Comparison of ENCODE assay signal across 8 cellular contexts in genomic region chr1:115828101-115829022, GRCh38. TPM values are rescaled to one million over a fixed set of nuclear protein-coding genes. Genes with fewer than 3 reads are reported as not detected.
DNase-seq lines count a peak whose midpoint lies in the region; ATAC-seq and TF ChIP-seq lines count a peak whose summit lies in the region.

No MANE protein-coding gene starts in this region.

- TF ChIP-seq CTCF in HFFc6 (IDR thresholded peaks at IDR 0.05) = no peak
- TF ChIP-seq CTCF in WERI-Rb-1 (IDR thresholded peaks at IDR 0.05; ENCODE audit: low read depth, low read length) = no peak
- TF ChIP-seq CTCF in foreskin fibroblast (IDR thresholded peaks at IDR 0.05; ENCODE audit: low read depth, low read length) = no peak

- peaks cover 11% of the 10 kb centered on the region for H3K4me1 Mint-ChIP-seq in HFFc6 (ENCODE audit: low read depth)

- peak overlapping the region; percentile 82 for H2BK15ac ChIP-seq in neuronal stem cell (ENCODE audit: low read length)

- H3K14ac ChIP-seq in neuronal stem cell (ENCODE audit: low read length) = peak overlapping the region; percentile 90

- peak overlapping the region; percentile 55; the same call in 1 of the 2 replicates for H3K4me3 Mint-ChIP-seq in HFFc6

- H2AK5ac ChIP-seq in neuronal stem cell (ENCODE audit: low read depth, low read length) = no peak overlapping the region

- peak overlapping the region; percentile 87 for H3K9ac ChIP-seq in neuronal stem cell (ENCODE audit: low read depth, low read length, poor library complexity)

- no peaks in the 10 kb centered on the region for H3K36me3 Mint-ChIP-seq in HFFc6 (ENCODE audit: low read depth)

- H3K27me3 ChIP-seq in WERI-Rb-1 (ENCODE audit: insufficient read depth, low read depth, severe bottlenecking) (no peaks in the 10 kb centered on the region), neuronal stem cell (ENCODE audit: control insufficient read depth in 3 of 3, insufficient read depth in 3 of 3, low read depth in 1 of 3, low read length in 3 of 3) (peaks cover 0 to 20% (median 3%) of the 10 kb centered on the region in 3 experiments)

- no peak for ATAC-seq in HG02970 (IDR thresholded peaks at IDR 0.05; ENCODE audit: low FRiP score, unreplicated experiment)

- H3K9me3 Mint-ChIP-seq in HFFc6 = no peaks in the 10 kb centered on the region

- H3K27ac ChIP-seq in WERI-Rb-1 (peak overlapping the region; percentile 82), neuronal stem cell (replicated peaks; ENCODE audit: low read length) (no peak overlapping the region)

- H3K9me3 ChIP-seq in WERI-Rb-1 (ENCODE audit: severe bottlenecking) (no peaks in the 10 kb centered on the region), neuronal stem cell (replicated peaks in 1 of 2; ENCODE audit: control insufficient read depth in 2 of 2, insufficient read depth in 1 of 2, low read depth in 1 of 2, low read length in 2 of 2) (no peaks in the 10 kb centered on the region)

- H2BK5ac ChIP-seq in neuronal stem cell (ENCODE audit: low read length) = peak overlapping the region; percentile 56

- H4K91ac ChIP-seq in neuronal stem cell (ENCODE audit: low read depth, low read length, poor library complexity) = no peak overlapping the region

- no peak overlapping the region for H4K8ac ChIP-seq in neuronal stem cell (ENCODE audit: low read depth, low read length)

- H3K27ac Mint-ChIP-seq in HFFc6 = no peak overlapping the region

- no CpG with 5 or more reads among the region's 80 CpGs for WGBS in neuronal stem cell (ENCODE audit: extremely low coverage in 2 of 2, insufficient read length in 2 of 2, insufficient replicate concordance in 1 of 2), 2 donors

- DNase-seq in HFFc6 (no peak), WERI-Rb-1 (peak; percentile 76), foreskin fibroblast (peak in 1 of 2 donors; percentile 34), neuronal stem cell (ENCODE audit: low spot score) (no peak), 8988T (no peak), SKM-1 treated with dmso at 0.1 percent for 144 hours (lab: John Stamatoyannopoulos, UW; ENCODE audit: unreplicated experiment) (no peak), superior temporal gyrus (ENCODE audit: extremely low spot score) (no peak)

- peak overlapping the region; percentile 45 for H3K23ac ChIP-seq in neuronal stem cell (ENCODE audit: low read depth, low read length, poor library complexity)

- H3K18ac ChIP-seq in neuronal stem cell (ENCODE audit: low read length) = peak overlapping the region; percentile 90

- peak overlapping the region; percentile 71 for H2AFZ ChIP-seq in neuronal stem cell (ENCODE audit: low read length)

- H3K4ac ChIP-seq in neuronal stem cell (ENCODE audit: low read length) = no peak overlapping the region

- H2BK12ac ChIP-seq in neuronal stem cell (ENCODE audit: low read length) = no peak overlapping the region

- H3K27me3 Mint-ChIP-seq in HFFc6 (ENCODE audit: insufficient read depth) = peaks cover 35% of the 10 kb centered on the region

- peak overlapping the region; percentile 98 for H3K4me2 ChIP-seq in neuronal stem cell (ENCODE audit: insufficient read depth, low read length, poor library complexity, severe bottlenecking)

- H3K36me3 ChIP-seq in WERI-Rb-1 = no peaks in the 10 kb centered on the region
- H3K36me3 ChIP-seq in neuronal stem cell (replicated peaks in 1 of 2; ENCODE audit: control insufficient read depth in 2 of 2, insufficient read depth in 2 of 2, low read length in 2 of 2) = no peaks in the 10 kb centered on the region

- no peaks in the 10 kb centered on the region for H3K79me1 ChIP-seq in neuronal stem cell (ENCODE audit: low read depth, low read length)

- H3K4me3 ChIP-seq in WERI-Rb-1 (ENCODE audit: low read depth, low read length) (peak overlapping the region; percentile 66), foreskin fibroblast (ENCODE audit: low read depth in 1 of 2, low read length in 2 of 2) (peak overlapping the region; percentile 37 to 48), neuronal stem cell (ENCODE audit: low read length in 2 of 2) (peak overlapping the region in 1 of 2 donors; percentile 83)

- H2BK120ac ChIP-seq in neuronal stem cell (ENCODE audit: low read depth, low read length) = no peak overlapping the region

- H3K4me1 ChIP-seq in neuronal stem cell (ENCODE audit: control insufficient read depth in 2 of 2, insufficient read depth in 1 of 2, low read depth in 1 of 2, low read length in 2 of 2) = peaks cover 0 to 7% of the 10 kb centered on the region in 2 donors

RNA-seq across cellular contexts. Expression of gene NHLH2, which starts 12.6 kb away (rescaled TPM):
- total RNA-seq in HFFc6 (2021; fragmentation: NEBNext Ultra II Directional; extraction: Animal tissue kit (Norgen Biotek cat#: 25700)) = not detected
- polyA plus RNA-seq in neuronal stem cell (2013, experiment 1 of 2) = 1.5 TPM
- 1.6 TPM for polyA plus RNA-seq in neuronal stem cell (2013, experiment 2 of 2)

RNA-seq across cellular contexts. Expression of gene CASQ2, which starts 59.8 kb away (rescaled TPM):
- total RNA-seq in HFFc6 (2021; fragmentation: NEBNext Ultra II Directional; extraction: Animal tissue kit (Norgen Biotek cat#: 25700)) = not detected
- 0.07 TPM for polyA plus RNA-seq in neuronal stem cell (2013, experiment 1 of 2)
- 0.04 TPM for polyA plus RNA-seq in neuronal stem cell (2013, experiment 2 of 2)
